In genomic region chr2:134169788-134170187, GRCh38 we compare ENCODE assay signal across 12 cellular contexts.
DNase-seq lines count a peak whose midpoint lies in the region; ATAC-seq and FAIRE-seq lines count a peak whose summit lies in the region.
"Had no signal": no experiment of that assay in that cellular context is flagged by ENCODE, and none has a peak within 500 bp of the region (broad histone marks: within the 10 kb centered on the region; RNA-seq: fewer than 3 reads in every experiment).

No MANE protein-coding gene starts in this region.

- peaks cover 0 to 1% (median 0%) of the 10 kb centered on the region in 7 donors for H3K9me3 Mint-ChIP-seq in CD4-positive, CD25-positive, alpha-beta regulatory T cell
- H3K9me3 Mint-ChIP-seq in activated naive CD4-positive, alpha-beta T cell treated with anti-CD3 and anti-CD28 coated beads, Interleukin-2, amount 50 U/mL, for 24 hours: peaks cover 7% of the 10 kb centered on the region

- peak; percentile 39 to 40 for ATAC-seq in CD4-positive, CD25-positive, alpha-beta regulatory T cell (ENCODE audit: low read depth in 2 of 2)
- ATAC-seq in GM18858 (IDR thresholded peaks at IDR 0.05; ENCODE audit: unreplicated experiment) (peak; percentile 77), HG02973 (IDR thresholded peaks at IDR 0.05; ENCODE audit: unreplicated experiment) (peak; percentile 69), HG03025 (IDR thresholded peaks at IDR 0.05; ENCODE audit: low FRiP score, unreplicated experiment) (no peak)

- WGBS in small intestine, 3 donors: 56 to 67% (median 60%) methylated on average over 3 of the region's 3 CpGs

- H3K4me1 ChIP-seq in CD4-positive, CD25-positive, alpha-beta regulatory T cell (ENCODE audit: control insufficient read depth, insufficient read depth, low read length, poor library complexity, severe bottlenecking): peaks cover 18% of the 10 kb centered on the region
- peaks cover 6 to 7% of the 10 kb centered on the region in 2 donors for H3K4me1 ChIP-seq in small intestine (ENCODE audit: control insufficient read depth in 2 of 2, insufficient read depth in 1 of 2, low read depth in 1 of 2, low read length in 1 of 2)

- H3K27ac ChIP-seq in CD4-positive, CD25-positive, alpha-beta regulatory T cell (ENCODE audit: insufficient read depth, low read length, poor library complexity, severe bottlenecking): no peak overlapping the region
- H3K27ac ChIP-seq in small intestine (ENCODE audit: low read depth in 1 of 2, low read length in 1 of 2): no peak overlapping the region
- H3K27ac ChIP-seq: BLaER1 treated with 17β-estradiol and CSF1 and Interleukin-3, amounts not matched to agents 10 nM and 100 nM; colonic mucosa had no signal

- H3K27me3 Mint-ChIP-seq in CD4-positive, CD25-positive, alpha-beta regulatory T cell: no peaks in the 10 kb centered on the region
- no peaks in the 10 kb centered on the region for H3K27me3 Mint-ChIP-seq in activated naive CD4-positive, alpha-beta T cell treated with anti-CD3 and anti-CD28 coated beads, Interleukin-2, amount 50 U/mL, for 24 hours

- peaks cover 34 to 84% (median 69%) of the 10 kb centered on the region in 4 donors for H3K4me1 Mint-ChIP-seq in CD4-positive, CD25-positive, alpha-beta regulatory T cell
- peaks cover 89% of the 10 kb centered on the region for H3K4me1 Mint-ChIP-seq in activated naive CD4-positive, alpha-beta T cell treated with anti-CD3 and anti-CD28 coated beads, Interleukin-2, amount 50 U/mL, for 24 hours

- H3K27ac Mint-ChIP-seq in CD4-positive, CD25-positive, alpha-beta regulatory T cell: peak overlapping the region; percentile 49 to 84 (median 64)
- peak overlapping the region; percentile 88 for H3K27ac Mint-ChIP-seq in activated naive CD4-positive, alpha-beta T cell treated with anti-CD3 and anti-CD28 coated beads, Interleukin-2, amount 50 U/mL, for 24 hours

- H3K27me3 ChIP-seq in CD4-positive, CD25-positive, alpha-beta regulatory T cell (ENCODE audit: control insufficient read depth, insufficient read depth, low read length): no peaks in the 10 kb centered on the region
- no peaks in the 10 kb centered on the region for H3K27me3 ChIP-seq in small intestine (ENCODE audit: control insufficient read depth in 2 of 2, insufficient read depth in 2 of 2, low read length in 2 of 2)
- H3K27me3 ChIP-seq: BLaER1 treated with 17β-estradiol and CSF1 and Interleukin-3, amounts not matched to agents 10 nM and 100 nM; colonic mucosa had no signal

- no peaks in the 10 kb centered on the region for H3K36me3 Mint-ChIP-seq in CD4-positive, CD25-positive, alpha-beta regulatory T cell
- peaks cover 6% of the 10 kb centered on the region for H3K36me3 Mint-ChIP-seq in activated naive CD4-positive, alpha-beta T cell treated with anti-CD3 and anti-CD28 coated beads, Interleukin-2, amount 50 U/mL, for 24 hours

- peak in 1 of 3 donors; percentile 41 for DNase-seq in CD4-positive, CD25-positive, alpha-beta regulatory T cell
- DNase-seq in small intestine (no peak), posterior cingulate gyrus (no peak), NCI-H1436 treated with DMSO at 0.1 percent for 48 hours (lab: John Stamatoyannopoulos, UW) (no peak)
- DNase-seq: colonic mucosa, KBM-7, SK-N-SH had no signal

- no peaks in the 10 kb centered on the region for H3K36me3 ChIP-seq in CD4-positive, CD25-positive, alpha-beta regulatory T cell (ENCODE audit: control insufficient read depth, insufficient read depth, low read length)
- peaks cover 0 to 1% of the 10 kb centered on the region in 2 donors for H3K36me3 ChIP-seq in small intestine (ENCODE audit: control insufficient read depth in 2 of 2, insufficient read depth in 2 of 2, low read length in 2 of 2)
- H3K36me3 ChIP-seq: colonic mucosa had no signal

- H3K9me3 ChIP-seq in CD4-positive, CD25-positive, alpha-beta regulatory T cell (ENCODE audit: control insufficient read depth in 2 of 2, low read length in 2 of 2): no peaks in the 10 kb centered on the region
- no peaks in the 10 kb centered on the region for H3K9me3 ChIP-seq in small intestine (ENCODE audit: control insufficient read depth, low read depth)
- H3K9me3 ChIP-seq: BLaER1 treated with 17β-estradiol and CSF1 and Interleukin-3, amounts not matched to agents 10 nM and 100 nM; colonic mucosa; SK-N-SH had no signal

- peak overlapping the region in 3 of 4 donors; percentile 10 to 48 (median 11) for H3K4me3 Mint-ChIP-seq in CD4-positive, CD25-positive, alpha-beta regulatory T cell
- peak overlapping the region; percentile 53 for H3K4me3 Mint-ChIP-seq in activated naive CD4-positive, alpha-beta T cell treated with anti-CD3 and anti-CD28 coated beads, Interleukin-2, amount 50 U/mL, for 24 hours

- intact Hi-C loops in posterior cingulate gyrus (cut with DNase I): no loop called here

- H3K4me3 ChIP-seq in CD4-positive, CD25-positive, alpha-beta regulatory T cell (ENCODE audit: low read depth, low read length): peak overlapping the region; percentile 7
- H3K4me3 ChIP-seq in small intestine (ENCODE audit: low read depth in 1 of 2, low read length in 2 of 2): no peak overlapping the region
- H3K4me3 ChIP-seq: BLaER1 treated with 17β-estradiol and CSF1 and Interleukin-3, amounts not matched to agents 10 nM and 100 nM; colonic mucosa had no signal

- FAIRE-seq in small intestine (lab: Jason Lieb, UNC): no peak
